ENCODE assay signal across 20 cellular contexts in the genomic region with DNA sequence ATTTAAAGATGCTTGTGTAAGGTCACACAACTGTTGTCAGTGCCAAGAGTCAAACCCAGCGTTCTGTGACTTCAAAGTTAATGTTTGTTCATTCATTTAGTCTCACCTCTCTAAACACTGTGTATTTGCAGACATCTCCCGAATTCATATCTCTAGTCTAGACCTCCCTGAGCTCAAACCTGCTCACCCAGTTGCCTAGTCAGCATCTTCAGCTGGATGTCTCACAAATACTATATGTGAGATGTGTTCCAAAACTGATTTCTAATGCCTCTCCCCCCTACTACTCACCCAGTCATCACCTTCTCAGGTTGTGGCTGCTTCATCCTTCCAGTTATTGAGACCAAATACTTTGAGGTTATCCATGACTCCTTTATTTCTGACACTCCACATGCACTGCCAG.
"Had no signal": no experiment of that assay in that cellular context is flagged by ENCODE, and none has a peak within 500 bp of the region (broad histone marks: within the 10 kb centered on the region; RNA-seq: fewer than 3 reads in every experiment).

No MANE protein-coding gene starts in this region.

- DNase-seq: activated B cell treated with CpG ODN at 0.5 μM for 24 hours; activated CD4-positive, alpha-beta memory T cell treated with anti-CD3 and anti-CD28 coated beads, Interleukin-2, amount 10 ng/mL, durations not matched to agents 7 days and 5 days; activated CD4-positive, alpha-beta T cell treated with anti-CD3 and anti-CD28 coated beads for 1 hour; activated CD4-positive, alpha-beta T cell treated with anti-CD3 and anti-CD28 coated beads, Interleukin-2, amount 10 ng/mL, durations not matched to agents 7 days and 5 days; activated T-cell treated with anti-CD3 and anti-CD28 coated beads for 4 hours; activated T-cell treated with anti-CD3 and anti-CD28 coated beads, Interleukin-2, amount 50 U/mL, for 72 hours; aorta; KBM-7; NCI-H1048; NCI-H146; NCI-H187 treated with DMSO at 0.1 percent for 48 hours; NCI-H2081 treated with DMSO at 0.1 percent for 48 hours; NCI-H446; NCI-H524; PC-9; SHP77 treated with DMSO at 0.1 percent for 48 hours; T-helper 9 cell had no signal

- H3K4me3 Mint-ChIP-seq: activated B cell treated with CpG ODN at 0.5 μM for 24 hours; activated CD4-positive, alpha-beta memory T cell treated with anti-CD3 and anti-CD28 coated beads, Interleukin-2, amount 10 ng/mL, durations not matched to agents 7 days and 5 days; activated CD4-positive, alpha-beta T cell treated with anti-CD3 and anti-CD28 coated beads, Interleukin-2, amount 10 ng/mL, durations not matched to agents 7 days and 5 days; activated naive CD4-positive, alpha-beta T cell treated with anti-CD3 and anti-CD28 coated beads, Interleukin-2, amount 50 U/mL, for 24 hours; activated T-cell treated with anti-CD3 and anti-CD28 coated beads, Interleukin-2, amount 50 U/mL, for 72 hours; central memory CD8-positive, alpha-beta T cell; T-helper 1 cell treated with Interleukin-12 subunit alpha and Interleukin-12 subunit beta and Interleukin-4 antibody, amounts not matched to agents 30 μg/mL and 1 μg/mL, for 36 hours had no signal

- H3K27ac ChIP-seq: PC-9 had no signal

- H3K4me3 ChIP-seq: PC-9 had no signal

- H3K27ac Mint-ChIP-seq: activated B cell treated with CpG ODN at 0.5 μM for 24 hours; activated CD4-positive, alpha-beta memory T cell treated with anti-CD3 and anti-CD28 coated beads, Interleukin-2, amount 10 ng/mL, durations not matched to agents 7 days and 5 days; activated CD4-positive, alpha-beta T cell treated with anti-CD3 and anti-CD28 coated beads, Interleukin-2, amount 10 ng/mL, durations not matched to agents 7 days and 5 days; activated naive CD4-positive, alpha-beta T cell treated with anti-CD3 and anti-CD28 coated beads, Interleukin-2, amount 50 U/mL, for 24 hours; activated T-cell treated with anti-CD3 and anti-CD28 coated beads, Interleukin-2, amount 50 U/mL, for 72 hours; T-helper 1 cell treated with Interleukin-12 subunit alpha and Interleukin-12 subunit beta and Interleukin-4 antibody, amounts not matched to agents 30 μg/mL and 1 μg/mL, for 36 hours had no signal

- H3K36me3 Mint-ChIP-seq: activated naive CD4-positive, alpha-beta T cell treated with anti-CD3 and anti-CD28 coated beads, Interleukin-2, amount 50 U/mL, for 24 hours had no signal

- H3K9me3 Mint-ChIP-seq: activated B cell treated with CpG ODN at 0.5 μM for 24 hours; activated CD4-positive, alpha-beta memory T cell treated with anti-CD3 and anti-CD28 coated beads, Interleukin-2, amount 10 ng/mL, durations not matched to agents 7 days and 5 days; activated CD4-positive, alpha-beta T cell treated with anti-CD3 and anti-CD28 coated beads, Interleukin-2, amount 10 ng/mL, durations not matched to agents 7 days and 5 days; activated naive CD4-positive, alpha-beta T cell treated with anti-CD3 and anti-CD28 coated beads, Interleukin-2, amount 50 U/mL, for 24 hours; central memory CD8-positive, alpha-beta T cell; T-helper 1 cell treated with Interleukin-12 subunit alpha and Interleukin-12 subunit beta and Interleukin-4 antibody, amounts not matched to agents 30 μg/mL and 1 μg/mL, for 36 hours had no signal

- H3K27me3 Mint-ChIP-seq: activated B cell treated with CpG ODN at 0.5 μM for 24 hours; activated naive CD4-positive, alpha-beta T cell treated with anti-CD3 and anti-CD28 coated beads, Interleukin-2, amount 50 U/mL, for 24 hours; central memory CD8-positive, alpha-beta T cell had no signal
